8 cellular contexts compared by ENCODE assay signal in the genomic region with DNA sequence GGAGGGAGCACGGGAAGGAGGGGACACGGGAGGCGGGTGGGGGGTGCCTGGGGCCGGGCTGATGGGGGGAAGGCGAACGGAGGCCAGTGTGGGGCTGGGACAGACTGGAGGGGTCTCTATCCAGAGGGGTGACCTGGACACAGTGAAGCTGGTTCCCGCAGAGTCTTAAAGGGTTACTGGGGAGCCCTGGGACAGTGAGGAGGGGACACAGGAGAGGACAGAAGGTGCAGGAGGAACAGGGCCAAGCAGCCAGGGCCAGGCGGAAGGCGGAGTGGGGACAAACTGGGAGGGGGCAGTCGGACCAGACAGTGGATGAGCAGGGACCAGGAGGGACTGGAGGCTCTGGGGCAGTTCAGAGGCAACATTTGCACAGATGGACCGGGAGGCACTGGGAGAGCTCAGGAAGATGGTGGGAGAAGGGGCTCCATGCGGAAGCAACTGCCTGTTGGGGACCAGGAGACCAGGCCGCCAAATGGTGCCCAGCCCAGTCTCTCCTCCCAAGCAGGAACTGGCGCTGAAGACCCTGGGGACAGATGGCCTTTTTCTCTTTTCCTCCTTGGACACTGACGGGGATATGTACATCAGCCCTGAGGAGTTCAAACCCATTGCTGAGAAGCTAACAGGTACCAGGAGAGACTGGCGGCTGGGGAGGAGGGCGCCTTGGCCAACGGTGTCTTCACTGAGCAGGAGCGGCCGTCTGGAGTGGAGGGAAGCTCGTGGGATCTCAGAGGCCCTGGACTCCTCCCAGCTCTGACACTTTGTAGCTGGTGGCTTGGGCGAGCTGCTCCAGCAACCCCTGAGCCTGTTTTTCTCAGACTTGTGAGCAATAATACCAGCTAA. TPM values are rescaled to one million over a fixed set of nuclear protein-coding genes. Genes with fewer than 3 reads are reported as not detected.
DNase-seq lines count a peak whose midpoint lies in the region; ATAC-seq lines count a peak whose summit lies in the region.

No MANE protein-coding gene starts in this region.

- H3K36me3 ChIP-seq in BLaER1 = no peaks in the 10 kb centered on the region; the same call in 1 of the 2 replicates
- peaks cover 5% of the 10 kb centered on the region; the same call in 1 of the 2 replicates for H3K36me3 ChIP-seq in MG63

- peak overlapping the region; percentile 81 for H3K9ac ChIP-seq in BLaER1

- peak overlapping the region; percentile 84 for H3K4me2 ChIP-seq in BLaER1

- H4K20me1 ChIP-seq in BLaER1 = peaks cover 23% of the 10 kb centered on the region; the same call in 1 of the 2 replicates

- H3K36me3 Mint-ChIP-seq in naive thymus-derived CD8-positive, alpha-beta T cell = peaks cover 0 to 7% (median 5%) of the 10 kb centered on the region in 3 donors

- H3K27ac Mint-ChIP-seq in naive thymus-derived CD8-positive, alpha-beta T cell = peak overlapping the region; percentile 16 to 92 (median 80)

- no peak for DNase-seq in MG63
- DNase-seq in dermis blood vessel endothelial cell = peak; percentile 22
- DNase-seq in naive thymus-derived CD8-positive, alpha-beta T cell = no peak
- no peak for DNase-seq in GOT3 (lab: John Stamatoyannopoulos, UW)
- no peak for DNase-seq in epidermal melanocyte (ENCODE audit: insufficient read length, low spot score)

- H3K4me3 ChIP-seq in BLaER1 (peak overlapping the region; percentile 73), MG63 (peak overlapping the region; percentile 50)

- POLR2A ChIA-PET in naive thymus-derived CD8-positive, alpha-beta T cell (lab: Charles Lee) = interaction anchor here (0.6 to 3.3 kb wide), 12 partner anchors 9 to 875 kb away, joined by 3 to 13 read pairs (median 6); a partner anchor contains a TSS

- H3K4me1 ChIP-seq in BLaER1 = peaks cover 88% of the 10 kb centered on the region

- H3K4me1 Mint-ChIP-seq in naive thymus-derived CD8-positive, alpha-beta T cell = peaks cover 38 to 78% (median 75%) of the 10 kb centered on the region in 4 donors

- H3K4me3 Mint-ChIP-seq in naive thymus-derived CD8-positive, alpha-beta T cell = peak overlapping the region; percentile 75 to 90 (median 79)

- no peak for ATAC-seq in naive thymus-derived CD8-positive, alpha-beta T cell
- no peak for ATAC-seq in GM19328 (IDR thresholded peaks at IDR 0.05; ENCODE audit: unreplicated experiment)
- ATAC-seq in GM18909 (IDR thresholded peaks at IDR 0.05; ENCODE audit: poor library complexity, unreplicated experiment) = no peak

- peaks cover 0 to 2% (median 0%) of the 10 kb centered on the region in 5 donors for H3K27me3 Mint-ChIP-seq in naive thymus-derived CD8-positive, alpha-beta T cell

- peak overlapping the region; percentile 79 for H3K27ac ChIP-seq in BLaER1

- H3K27me3 ChIP-seq in BLaER1 (no peaks in the 10 kb centered on the region), MG63 (no peaks in the 10 kb centered on the region)

- peaks cover 0 to 2% (median 0%) of the 10 kb centered on the region in 9 donors for H3K9me3 Mint-ChIP-seq in naive thymus-derived CD8-positive, alpha-beta T cell

- no peaks in the 10 kb centered on the region for H3K9me3 ChIP-seq in BLaER1
- no peaks in the 10 kb centered on the region for H3K9me3 ChIP-seq in MG63

RNA-seq across cellular contexts. Expression of a gene that starts 0.8 kb away (rescaled TPM):
- total RNA-seq in MG63 (2014; rRNA removed; shearing (Covaris generic); ENCODE audit: low replicate concordance) = 12.9 and 18.8 TPM in 2 replicates
- total RNA-seq in dermis blood vessel endothelial cell = 34.7 and 100 TPM in 2 replicates
- total RNA-seq in naive thymus-derived CD8-positive, alpha-beta T cell = 10 to 100 TPM; 19.2 to 20.4 TPM
- 1 to 10 TPM; 2.6 to 7.0 (median 2.7) TPM for polyA plus RNA-seq in naive thymus-derived CD8-positive, alpha-beta T cell

RNA-seq across cellular contexts. Expression of a gene that starts 19.0 kb away (rescaled TPM):
- total RNA-seq in MG63 (2014; rRNA removed; shearing (Covaris generic); ENCODE audit: low replicate concordance) = 18.2 and 24.3 TPM in 2 replicates
- 27.4 and 34.7 TPM in 2 replicates for total RNA-seq in dermis blood vessel endothelial cell
- total RNA-seq in naive thymus-derived CD8-positive, alpha-beta T cell = 10 to 100 TPM; 50.0 to 56.4 TPM
- polyA plus RNA-seq in naive thymus-derived CD8-positive, alpha-beta T cell = 10 to 100 TPM; 34.3 to 42.6 (median 40.9) TPM

RNA-seq across cellular contexts. Expression of a gene that starts 58.5 kb away (rescaled TPM):
- 10.3 and 20.6 TPM in 2 replicates for total RNA-seq in MG63 (2014; rRNA removed; shearing (Covaris generic); ENCODE audit: low replicate concordance)
- total RNA-seq in dermis blood vessel endothelial cell = 2.0 and 5.2 TPM in 2 replicates
- not detected for total RNA-seq in naive thymus-derived CD8-positive, alpha-beta T cell
- not detected for polyA plus RNA-seq in naive thymus-derived CD8-positive, alpha-beta T cell
